1 cellular context compared by ENCODE assay signal in the genomic region with DNA sequence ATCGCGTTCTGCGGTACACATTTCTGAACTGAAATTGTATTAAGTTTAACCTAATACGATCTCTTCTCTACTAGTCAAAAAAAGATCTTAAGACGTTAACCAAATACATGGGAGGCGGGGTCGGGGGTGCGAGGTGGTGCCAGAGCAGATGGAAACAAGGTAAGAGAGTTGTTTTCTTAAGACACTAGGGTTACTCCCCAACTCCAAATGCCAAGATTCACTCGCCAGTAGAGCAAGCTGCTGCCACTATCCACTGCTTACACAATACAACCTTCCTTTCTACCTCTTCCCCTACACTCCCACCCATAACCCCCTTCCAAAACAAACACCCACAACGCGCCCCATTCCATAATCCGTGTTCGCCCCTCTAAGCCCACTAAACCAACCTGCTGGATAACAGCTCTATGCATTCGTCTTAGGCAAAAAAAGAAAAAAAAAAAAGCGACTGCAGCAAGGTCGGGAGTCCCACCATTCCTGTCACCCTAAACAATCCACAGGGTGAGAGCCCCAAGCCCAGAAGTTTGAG.
TF ChIP-seq lines count a peak whose summit lies in the region.

No MANE protein-coding gene starts in this region.

TF ChIP-seq in HCT116, 20 proteins besides CTCF, POLR2A, EP300 and RAD21 (continued from another document):
- TF ChIP-seq, protein P1, sequence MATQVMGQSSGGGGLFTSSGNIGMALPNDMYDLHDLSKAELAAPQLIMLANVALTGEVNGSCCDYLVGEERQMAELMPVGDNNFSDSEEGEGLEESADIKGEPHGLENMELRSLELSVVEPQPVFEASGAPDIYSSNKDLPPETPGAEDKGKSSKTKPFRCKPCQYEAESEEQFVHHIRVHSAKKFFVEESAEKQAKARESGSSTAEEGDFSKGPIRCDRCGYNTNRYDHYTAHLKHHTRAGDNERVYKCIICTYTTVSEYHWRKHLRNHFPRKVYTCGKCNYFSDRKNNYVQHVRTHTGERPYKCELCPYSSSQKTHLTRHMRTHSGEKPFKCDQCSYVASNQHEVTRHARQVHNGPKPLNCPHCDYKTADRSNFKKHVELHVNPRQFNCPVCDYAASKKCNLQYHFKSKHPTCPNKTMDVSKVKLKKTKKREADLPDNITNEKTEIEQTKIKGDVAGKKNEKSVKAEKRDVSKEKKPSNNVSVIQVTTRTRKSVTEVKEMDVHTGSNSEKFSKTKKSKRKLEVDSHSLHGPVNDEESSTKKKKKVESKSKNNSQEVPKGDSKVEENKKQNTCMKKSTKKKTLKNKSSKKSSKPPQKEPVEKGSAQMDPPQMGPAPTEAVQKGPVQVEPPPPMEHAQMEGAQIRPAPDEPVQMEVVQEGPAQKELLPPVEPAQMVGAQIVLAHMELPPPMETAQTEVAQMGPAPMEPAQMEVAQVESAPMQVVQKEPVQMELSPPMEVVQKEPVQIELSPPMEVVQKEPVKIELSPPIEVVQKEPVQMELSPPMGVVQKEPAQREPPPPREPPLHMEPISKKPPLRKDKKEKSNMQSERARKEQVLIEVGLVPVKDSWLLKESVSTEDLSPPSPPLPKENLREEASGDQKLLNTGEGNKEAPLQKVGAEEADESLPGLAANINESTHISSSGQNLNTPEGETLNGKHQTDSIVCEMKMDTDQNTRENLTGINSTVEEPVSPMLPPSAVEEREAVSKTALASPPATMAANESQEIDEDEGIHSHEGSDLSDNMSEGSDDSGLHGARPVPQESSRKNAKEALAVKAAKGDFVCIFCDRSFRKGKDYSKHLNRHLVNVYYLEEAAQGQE (IDR thresholded peaks at IDR 0.05; ENCODE audit: low read depth): no peak
- TF ChIP-seq, protein P2, sequence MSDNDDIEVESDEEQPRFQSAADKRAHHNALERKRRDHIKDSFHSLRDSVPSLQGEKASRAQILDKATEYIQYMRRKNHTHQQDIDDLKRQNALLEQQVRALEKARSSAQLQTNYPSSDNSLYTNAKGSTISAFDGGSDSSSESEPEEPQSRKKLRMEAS (IDR thresholded peaks at IDR 0.05): no peak
- no peak for TF ChIP-seq EGR1 (IDR thresholded peaks at IDR 0.05; ENCODE audit: low read depth)
- no peak for TF ChIP-seq CBX3 (IDR thresholded peaks at IDR 0.05; ENCODE audit: low read depth)
- TF ChIP-seq, protein P3, sequence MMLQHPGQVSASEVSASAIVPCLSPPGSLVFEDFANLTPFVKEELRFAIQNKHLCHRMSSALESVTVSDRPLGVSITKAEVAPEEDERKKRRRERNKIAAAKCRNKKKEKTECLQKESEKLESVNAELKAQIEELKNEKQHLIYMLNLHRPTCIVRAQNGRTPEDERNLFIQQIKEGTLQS (IDR thresholded peaks at IDR 0.05): no peak
- TF ChIP-seq POLR2AphosphoS5 (IDR thresholded peaks at IDR 0.05; ENCODE audit: low read depth, low read length): no peak
- TF ChIP-seq, protein P4, sequence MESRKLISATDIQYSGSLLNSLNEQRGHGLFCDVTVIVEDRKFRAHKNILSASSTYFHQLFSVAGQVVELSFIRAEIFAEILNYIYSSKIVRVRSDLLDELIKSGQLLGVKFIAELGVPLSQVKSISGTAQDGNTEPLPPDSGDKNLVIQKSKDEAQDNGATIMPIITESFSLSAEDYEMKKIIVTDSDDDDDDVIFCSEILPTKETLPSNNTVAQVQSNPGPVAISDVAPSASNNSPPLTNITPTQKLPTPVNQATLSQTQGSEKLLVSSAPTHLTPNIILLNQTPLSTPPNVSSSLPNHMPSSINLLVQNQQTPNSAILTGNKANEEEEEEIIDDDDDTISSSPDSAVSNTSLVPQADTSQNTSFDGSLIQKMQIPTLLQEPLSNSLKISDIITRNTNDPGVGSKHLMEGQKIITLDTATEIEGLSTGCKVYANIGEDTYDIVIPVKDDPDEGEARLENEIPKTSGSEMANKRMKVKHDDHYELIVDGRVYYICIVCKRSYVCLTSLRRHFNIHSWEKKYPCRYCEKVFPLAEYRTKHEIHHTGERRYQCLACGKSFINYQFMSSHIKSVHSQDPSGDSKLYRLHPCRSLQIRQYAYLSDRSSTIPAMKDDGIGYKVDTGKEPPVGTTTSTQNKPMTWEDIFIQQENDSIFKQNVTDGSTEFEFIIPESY (IDR thresholded peaks at IDR 0.05; ENCODE audit: extremely low read depth, insufficient replicate concordance, low read length): no peak
- no peak for TF ChIP-seq SIN3A (IDR thresholded peaks at IDR 0.05; ENCODE audit: low read depth)
TF ChIP-seq in HCT116: peak in this region for 0.
